Comparison of ENCODE assay signal across 24 cellular contexts in the genomic region with DNA sequence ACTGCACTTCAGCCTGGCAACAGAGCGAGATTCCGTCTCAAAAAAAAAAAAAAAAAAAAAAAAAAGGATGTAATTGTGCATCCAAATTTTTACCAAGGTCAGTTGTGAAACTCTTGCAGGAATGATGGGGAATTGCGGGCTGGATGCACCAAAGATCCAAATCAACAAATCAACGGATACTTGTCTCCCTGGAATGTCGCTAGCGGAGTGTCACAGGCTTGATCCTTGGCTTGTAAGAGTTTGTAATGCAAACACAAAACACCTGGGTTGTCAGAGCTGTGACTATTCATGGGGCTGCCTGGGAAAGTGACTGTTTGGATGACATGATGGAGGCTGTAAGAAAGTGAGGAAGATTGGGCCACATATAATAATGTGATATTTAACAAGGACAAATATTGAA.
"Had no signal": no experiment of that assay in that cellular context is flagged by ENCODE, and none has a peak within 500 bp of the region (broad histone marks: within the 10 kb centered on the region; RNA-seq: fewer than 3 reads in every experiment).

No MANE protein-coding gene starts in this region.

- H3K79me2 ChIP-seq: hepatocyte had no signal

- ATAC-seq: foreskin keratinocyte; left lung; natural killer cell treated with Interleukin-12 subunit alpha and Interleukin-12 subunit beta and Interleukin-15 and Interleukin-18, amount 100 ng/mL, for 72 hours had no signal

- H3K27ac ChIP-seq: foreskin keratinocyte, hepatocyte, left lung, neural progenitor cell, ovary, right atrium auricular region, sigmoid colon, skin epidermis, stomach, thoracic aorta, transverse colon had no signal

- H3K4me2 ChIP-seq: hepatocyte, neural progenitor cell had no signal

- DNase-seq: cortex of kidney; effector memory CD4-positive, alpha-beta T cell; erythroblast; foreskin keratinocyte; head of caudate nucleus; left lung; mesenchymal stem cell; midbrain; nucleus accumbens; ovary; sigmoid colon; stimulated activated CD4-positive, alpha-beta T cell treated with anti-CD3 and anti-CD28 coated beads, Interleukin-2, amount 100 ng/mL, for 24 hours; stimulated activated CD4-positive, alpha-beta T cell treated with anti-CD3 and anti-CD28 coated beads, Interleukin-4, amount 100 ng/mL, for 4 hours; stimulated activated naive CD4-positive, alpha-beta T cell; stomach; substantia nigra; transverse colon had no signal

- H3K4me3 ChIP-seq: hepatocyte, left lung, lung, neural progenitor cell, ovary, right atrium auricular region, sigmoid colon, skin epidermis, stomach, thoracic aorta, transverse colon had no signal

- H3K4me3 Mint-ChIP-seq: natural killer cell treated with Interleukin-12 subunit alpha and Interleukin-12 subunit beta and Interleukin-15 and Interleukin-18, amount 100 ng/mL, for 72 hours; neural progenitor cell had no signal

- H3K36me3 Mint-ChIP-seq: natural killer cell treated with Interleukin-12 subunit alpha and Interleukin-12 subunit beta and Interleukin-15 and Interleukin-18, amount 100 ng/mL, for 72 hours; neural progenitor cell had no signal

- H3K27me3 Mint-ChIP-seq: natural killer cell treated with Interleukin-12 subunit alpha and Interleukin-12 subunit beta and Interleukin-15 and Interleukin-18, amount 100 ng/mL, for 72 hours had no signal

- H2AFZ ChIP-seq: hepatocyte, neural progenitor cell had no signal

- H3K9me3 Mint-ChIP-seq: natural killer cell treated with Interleukin-12 subunit alpha and Interleukin-12 subunit beta and Interleukin-15 and Interleukin-18, amount 100 ng/mL, for 72 hours; neural progenitor cell had no signal

- H3K4me1 ChIP-seq: foreskin keratinocyte had no signal

- H3K9me3 ChIP-seq: left lung, ovary, right atrium auricular region, sigmoid colon, stomach, thoracic aorta, transverse colon had no signal

- H3K36me3 ChIP-seq: left lung, neural progenitor cell, ovary, right atrium auricular region, sigmoid colon, stomach, thoracic aorta, transverse colon had no signal

- H3K27ac Mint-ChIP-seq: natural killer cell treated with Interleukin-12 subunit alpha and Interleukin-12 subunit beta and Interleukin-15 and Interleukin-18, amount 100 ng/mL, for 72 hours; neural progenitor cell had no signal
